ENCODE assay signal across 32 cellular contexts in the genomic region with DNA sequence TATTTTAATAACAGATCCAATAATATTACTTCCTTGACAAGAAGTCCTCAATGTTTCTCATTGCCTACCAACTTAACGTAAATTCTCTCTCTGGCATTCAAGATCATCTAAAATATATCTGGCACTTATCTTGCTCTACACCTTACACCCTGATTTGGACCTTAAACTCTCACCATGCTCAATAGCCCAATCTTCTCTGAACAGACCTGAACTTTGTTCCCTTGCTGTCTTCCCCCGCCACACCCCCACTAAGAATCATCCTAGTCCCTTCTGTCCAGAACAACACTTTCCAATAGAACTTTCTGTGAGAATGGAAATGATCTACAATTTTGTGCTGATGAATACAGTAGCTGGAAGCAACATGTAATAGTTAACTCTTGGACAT.
"Had no signal": no experiment of that assay in that cellular context is flagged by ENCODE, and none has a peak within 500 bp of the region (broad histone marks: within the 10 kb centered on the region; RNA-seq: fewer than 3 reads in every experiment).

No MANE protein-coding gene starts in this region.

- H3K27ac ChIP-seq: adrenal gland, ascending aorta, breast epithelium, cardiac muscle cell, colonic mucosa, dorsolateral prefrontal cortex, esophagus squamous epithelium, gastroesophageal sphincter, heart right ventricle, hepatocyte had no signal

- ATAC-seq: activated naive CD8-positive, alpha-beta T cell treated with anti-CD3 and anti-CD28 coated beads, Interleukin-2, amount 50 U/mL, for 24 hours; activated T-cell treated with anti-CD3 and anti-CD28 coated beads, Interleukin-2, amount 50 U/mL, for 4 hours; effector memory CD8-positive, alpha-beta T cell; gastroesophageal sphincter; heart right ventricle had no signal

- H3K79me2 ChIP-seq: hepatocyte had no signal

- H3K4me3 Mint-ChIP-seq: activated CD4-positive, alpha-beta memory T cell treated with anti-CD3 and anti-CD28 coated beads, Interleukin-2, amount 10 ng/mL, durations not matched to agents 7 days and 5 days; activated CD4-positive, alpha-beta T cell treated with anti-CD3 and anti-CD28 coated beads, Interleukin-2, amount 10 ng/mL, durations not matched to agents 7 days and 5 days; activated naive CD4-positive, alpha-beta T cell treated with anti-CD3 and anti-CD28 coated beads for 36 hours; activated naive CD4-positive, alpha-beta T cell treated with anti-CD3 and anti-CD28 coated beads, Interleukin-2, amount 50 U/mL, for 24 hours; activated naive CD8-positive, alpha-beta T cell treated with anti-CD3 and anti-CD28 coated beads for 36 hours; activated naive CD8-positive, alpha-beta T cell treated with anti-CD3 and anti-CD28 coated beads, Interleukin-2, amount 50 U/mL, for 24 hours; activated T-cell treated with anti-CD3 and anti-CD28 coated beads, Interleukin-2, amount 50 U/mL, for 4 hours; activated T-helper 1 cell treated with anti-CD3 and anti-CD28 coated beads, Interleukin-12 subunit alpha, Interleukin-12 subunit beta, Interleukin-2, Interleukin-4 antibody, amounts not matched to agents 30 ng/mL and 10 ng/mL and 1 ng/mL, durations not matched to agents 14 hours and 24 hours and 36 hours; brain; effector memory CD8-positive, alpha-beta T cell had no signal

- H3K27ac Mint-ChIP-seq: activated CD4-positive, alpha-beta memory T cell treated with anti-CD3 and anti-CD28 coated beads, Interleukin-2, amount 10 ng/mL, durations not matched to agents 7 days and 5 days; activated CD4-positive, alpha-beta T cell treated with anti-CD3 and anti-CD28 coated beads, Interleukin-2, amount 10 ng/mL, durations not matched to agents 7 days and 5 days; activated naive CD4-positive, alpha-beta T cell treated with anti-CD3 and anti-CD28 coated beads for 36 hours; activated naive CD4-positive, alpha-beta T cell treated with anti-CD3 and anti-CD28 coated beads, Interleukin-2, amount 50 U/mL, for 24 hours; activated naive CD8-positive, alpha-beta T cell treated with anti-CD3 and anti-CD28 coated beads for 36 hours; activated naive CD8-positive, alpha-beta T cell treated with anti-CD3 and anti-CD28 coated beads, Interleukin-2, amount 50 U/mL, for 24 hours; activated T-helper 1 cell treated with anti-CD3 and anti-CD28 coated beads, Interleukin-12 subunit alpha, Interleukin-12 subunit beta, Interleukin-2, Interleukin-4 antibody, amounts not matched to agents 30 ng/mL and 10 ng/mL and 1 ng/mL, durations not matched to agents 14 hours and 24 hours and 36 hours; activated T-helper 2 cell treated with anti-CD3 and anti-CD28 coated beads, Interferon-gamma antibody, Interleukin-2, Interleukin-4, amounts not matched to agents 10 μg/mL and 5 μg/mL and 100 μg/mL, durations not matched to agents 14 hours and 24 hours and 36 hours; brain; effector memory CD8-positive, alpha-beta T cell had no signal

- H3K9me3 Mint-ChIP-seq: activated CD4-positive, alpha-beta T cell treated with anti-CD3 and anti-CD28 coated beads, Interleukin-2, amount 10 ng/mL, durations not matched to agents 7 days and 5 days; activated T-helper 1 cell treated with anti-CD3 and anti-CD28 coated beads, Interleukin-12 subunit alpha, Interleukin-12 subunit beta, Interleukin-2, Interleukin-4 antibody, amounts not matched to agents 30 ng/mL and 10 ng/mL and 1 ng/mL, durations not matched to agents 14 hours and 24 hours and 36 hours had no signal

- H3K4me3 ChIP-seq: adrenal gland, ascending aorta, breast epithelium, cardiac muscle cell, colonic mucosa, dorsolateral prefrontal cortex, esophagus squamous epithelium, gastroesophageal sphincter, heart right ventricle, hepatocyte had no signal

- H3K27me3 ChIP-seq: adrenal gland, ascending aorta, breast epithelium, cardiac muscle cell, colonic mucosa, dorsolateral prefrontal cortex, esophagus squamous epithelium, gastroesophageal sphincter, heart right ventricle, hepatocyte had no signal

- H2AFZ ChIP-seq: hepatocyte had no signal

- H3K4me2 ChIP-seq: hepatocyte had no signal

- H3K27me3 Mint-ChIP-seq: activated CD4-positive, alpha-beta memory T cell treated with anti-CD3 and anti-CD28 coated beads, Interleukin-2, amount 10 ng/mL, durations not matched to agents 7 days and 5 days; activated naive CD8-positive, alpha-beta T cell treated with anti-CD3 and anti-CD28 coated beads for 36 hours; effector memory CD8-positive, alpha-beta T cell had no signal

- H3K4me1 ChIP-seq: adrenal gland, ascending aorta, breast epithelium, colonic mucosa, gastroesophageal sphincter, heart right ventricle had no signal

- DNase-seq: activated CD4-positive, alpha-beta memory T cell treated with anti-CD3 and anti-CD28 coated beads, Interleukin-2, amount 10 ng/mL, durations not matched to agents 7 days and 5 days; activated CD4-positive, alpha-beta T cell treated with anti-CD3 and anti-CD28 coated beads for 4 hours; activated CD4-positive, alpha-beta T cell treated with anti-CD3 and anti-CD28 coated beads, Interleukin-2, amount 10 ng/mL, durations not matched to agents 7 days and 5 days; activated CD4-positive, alpha-beta T cell treated with anti-CD3 and anti-CD28 coated beads, Interleukin-2, amount 50 U/mL, for 4 hours; activated CD4-positive, CD25-positive, alpha-beta regulatory T cell; activated CD4-positive, CD25-positive, alpha-beta regulatory T cell treated with anti-CD3 and anti-CD28 coated beads, Interleukin-2, amount 50 U/mL, for 72 hours; activated CD8-positive, alpha-beta memory T cell treated with anti-CD3 and anti-CD28 coated beads, Interleukin-2, amount 50 U/mL, for 48 hours; activated effector memory CD4-positive, alpha-beta T cell treated with anti-CD3 and anti-CD28 coated beads, Interleukin-2, amount 50 U/mL, for 16 hours; activated naive CD4-positive, alpha-beta T cell treated with anti-CD3 and anti-CD28 coated beads for 36 hours; activated naive CD8-positive, alpha-beta T cell treated with anti-CD3 and anti-CD28 coated beads for 36 hours; activated naive CD8-positive, alpha-beta T cell treated with anti-CD3 and anti-CD28 coated beads, Interleukin-2, amount 50 U/mL, for 24 hours; activated T-cell treated with anti-CD3 and anti-CD28 coated beads, Interleukin-2, amount 50 U/mL, for 4 hours; adrenal gland; amygdala; central memory CD4-positive, alpha-beta T cell; cerebellar nuclear complex; colonic mucosa; dorsolateral prefrontal cortex; effector memory CD8-positive, alpha-beta T cell; esophagus squamous epithelium; foreskin melanocyte; heart right ventricle; T-helper 2 cell had no signal

- H3K36me3 ChIP-seq: adrenal gland, ascending aorta, breast epithelium, cardiac muscle cell, colonic mucosa, esophagus squamous epithelium, gastroesophageal sphincter, heart right ventricle had no signal

- H3K4me1 Mint-ChIP-seq: activated CD4-positive, alpha-beta memory T cell treated with anti-CD3 and anti-CD28 coated beads, Interleukin-2, amount 10 ng/mL, durations not matched to agents 7 days and 5 days; activated CD4-positive, alpha-beta T cell treated with anti-CD3 and anti-CD28 coated beads, Interleukin-2, amount 10 ng/mL, durations not matched to agents 7 days and 5 days; activated naive CD4-positive, alpha-beta T cell treated with anti-CD3 and anti-CD28 coated beads, Interleukin-2, amount 50 U/mL, for 24 hours; activated naive CD8-positive, alpha-beta T cell treated with anti-CD3 and anti-CD28 coated beads for 36 hours; activated naive CD8-positive, alpha-beta T cell treated with anti-CD3 and anti-CD28 coated beads, Interleukin-2, amount 50 U/mL, for 24 hours; brain had no signal

- H3K9me3 ChIP-seq: adrenal gland, ascending aorta, breast epithelium, colonic mucosa, gastroesophageal sphincter, heart right ventricle had no signal

- H3K36me3 Mint-ChIP-seq: activated naive CD4-positive, alpha-beta T cell treated with anti-CD3 and anti-CD28 coated beads, Interleukin-2, amount 50 U/mL, for 24 hours; activated naive CD8-positive, alpha-beta T cell treated with anti-CD3 and anti-CD28 coated beads for 36 hours; brain had no signal
